26 cellular contexts compared by ENCODE assay signal in genomic region chr6:168713013-168713412, GRCh38.
"Had no signal": no experiment of that assay in that cellular context is flagged by ENCODE, and none has a peak within 500 bp of the region (broad histone marks: within the 10 kb centered on the region; RNA-seq: fewer than 3 reads in every experiment).

No MANE protein-coding gene starts in this region.

- H3K9me3 Mint-ChIP-seq: effector memory CD8-positive, alpha-beta T cell; natural killer cell; stimulated activated memory B cell treated with anti-CD40 and anti-IgM and Interleukin-4, amounts not matched to agents 10 μg/mL and 1 μg/mL and 100 μg/mL, for 72 hours had no signal

- H3K4me3 ChIP-seq: coronary artery, esophagus squamous epithelium, lower lobe of right lung, ovary, psoas muscle, skin epidermis, spleen, thoracic aorta, tibial nerve, upper lobe of right lung, uterus had no signal

- H3K4me3 Mint-ChIP-seq: effector memory CD8-positive, alpha-beta T cell; natural killer cell; stimulated activated memory B cell treated with anti-CD40 and anti-IgM and Interleukin-4, amounts not matched to agents 10 μg/mL and 1 μg/mL and 100 μg/mL, for 72 hours had no signal

- DNase-seq: effector memory CD8-positive, alpha-beta T cell; erythroblast; esophagus squamous epithelium; foreskin melanocyte; kidney glomerular epithelial cell; left ventricle myocardium superior; lower lobe of right lung; natural killer cell; nucleus accumbens; posterior cingulate gyrus; psoas muscle; right cardiac atrium; spleen; stimulated activated CD4-positive, alpha-beta T cell treated with anti-CD3 and anti-CD28 coated beads, Interleukin-4, amount 100 ng/mL, for 4 hours; stimulated activated naive CD8-positive, alpha-beta T cell treated with anti-CD3 and anti-CD28 coated beads, Interleukin-15, Interleukin-2, amounts not matched to agents 100 U/mL and 50 U/mL, for 24 hours; substantia nigra; upper lobe of right lung; uterus had no signal

- H3K9me3 ChIP-seq: esophagus squamous epithelium, lower lobe of right lung, ovary, psoas muscle, spleen, thoracic aorta, upper lobe of right lung, uterus had no signal

- H3K4me1 Mint-ChIP-seq: natural killer cell; stimulated activated memory B cell treated with anti-CD40 and anti-IgM and Interleukin-4, amounts not matched to agents 10 μg/mL and 1 μg/mL and 100 μg/mL, for 72 hours had no signal

- FAIRE-seq: endometrium, islet of Langerhans had no signal

- H3K36me3 ChIP-seq: esophagus squamous epithelium, lower lobe of right lung, ovary, spleen, thoracic aorta, tibial nerve, upper lobe of right lung, uterus had no signal

- H3K4me1 ChIP-seq: esophagus squamous epithelium, lower lobe of right lung, psoas muscle, spleen, tibial nerve, upper lobe of right lung, uterus had no signal

- H3K27me3 ChIP-seq: ovary, tibial nerve, uterus had no signal

- H3K36me3 Mint-ChIP-seq: natural killer cell; stimulated activated memory B cell treated with anti-CD40 and anti-IgM and Interleukin-4, amounts not matched to agents 10 μg/mL and 1 μg/mL and 100 μg/mL, for 72 hours had no signal

- H3K27ac Mint-ChIP-seq: effector memory CD8-positive, alpha-beta T cell; natural killer cell; stimulated activated memory B cell treated with anti-CD40 and anti-IgM and Interleukin-4, amounts not matched to agents 10 μg/mL and 1 μg/mL and 100 μg/mL, for 72 hours had no signal

- H3K27ac ChIP-seq: coronary artery, esophagus squamous epithelium, lower lobe of right lung, ovary, psoas muscle, skin epidermis, spleen, thoracic aorta, tibial nerve, upper lobe of right lung, uterus had no signal
